10 cellular contexts compared by ENCODE assay signal in the genomic region with DNA sequence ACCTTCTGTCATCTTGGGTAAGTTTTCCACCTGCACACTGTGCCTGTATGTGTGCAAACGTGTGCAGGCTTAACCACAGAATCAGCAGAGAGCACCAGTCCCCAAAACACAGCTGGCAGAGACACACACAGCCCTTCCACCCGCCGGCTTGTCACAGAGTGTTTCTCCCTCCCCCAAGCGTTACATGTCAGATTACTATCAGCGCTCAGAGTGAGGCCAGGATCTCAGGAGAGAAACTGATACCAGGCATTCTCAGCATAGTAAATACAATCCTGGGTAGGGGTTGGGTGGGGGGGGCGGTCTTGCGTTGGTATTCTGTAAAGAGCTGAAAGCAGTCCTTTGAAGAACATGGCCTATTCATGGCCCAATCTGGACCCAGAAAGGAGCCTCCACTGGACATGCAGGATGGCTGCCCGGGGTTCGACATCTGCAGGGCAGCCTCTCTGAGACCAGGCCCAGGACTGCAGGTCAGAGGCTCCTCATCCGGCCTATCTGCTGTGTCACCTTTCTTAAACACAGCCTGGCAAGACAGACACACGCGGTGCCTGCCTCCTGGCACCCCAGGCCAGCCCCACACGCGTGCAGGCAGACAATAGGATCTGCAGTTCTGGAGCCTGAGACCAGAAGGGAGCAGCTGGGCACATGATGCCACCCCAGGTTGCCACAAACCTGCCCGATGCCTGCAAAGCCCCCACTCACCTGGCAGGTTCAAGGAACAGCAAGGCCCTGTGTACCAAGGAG. TPM values are rescaled to one million over a fixed set of nuclear protein-coding genes. Genes with fewer than 3 reads are reported as not detected.
DNase-seq lines count a peak whose midpoint lies in the region; ATAC-seq, FAIRE-seq and TF ChIP-seq lines count a peak whose summit lies in the region.
"Had no signal": no experiment of that assay in that cellular context is flagged by ENCODE, and none has a peak within 500 bp of the region (broad histone marks: within the 10 kb centered on the region; RNA-seq: fewer than 3 reads in every experiment).

No MANE protein-coding gene starts in this region.

- H3K4me1 ChIP-seq in mesenchymal stem cell (ENCODE audit: control insufficient read depth, insufficient read depth, low read depth, low read length) = peaks cover 49% of the 10 kb centered on the region

- TF ChIP-seq CTCF in MCF 10A (IDR thresholded peaks at IDR 0.05; ENCODE audit: unreplicated experiment) = no peak
- TF ChIP-seq CTCF in type B pancreatic cell (conservative IDR thresholded peaks at IDR 0.05) = no peak

- no peak overlapping the region for H4K8ac ChIP-seq in mesenchymal stem cell (ENCODE audit: low read length)

- no peak for FAIRE-seq in GM19239 (lab: Jason Lieb, UNC)

- BruUV-seq in MCF 10A (replicated peaks; lab: Mats Ljungman, UMichigan) = no TSS peak

- peaks cover 0 to 3% of the 10 kb centered on the region in 2 experiments for H3K36me3 ChIP-seq in mesenchymal stem cell (ENCODE audit: control insufficient read depth in 1 of 2, insufficient read depth in 2 of 2, low read depth in 1 of 2, low read length in 2 of 2)
- H3K36me3 ChIP-seq: adrenal gland had no signal

- peaks cover 19% of the 10 kb centered on the region for H3K4me1 Mint-ChIP-seq in MCF 10A (ENCODE audit: insufficient read depth, unreplicated experiment)
- H3K4me1 Mint-ChIP-seq in type B pancreatic cell (ENCODE audit: unreplicated experiment) = peaks cover 44% of the 10 kb centered on the region

- no peak overlapping the region for H2BK120ac ChIP-seq in mesenchymal stem cell (ENCODE audit: low read depth, low read length)

- peak overlapping the region in 1 of 2 experiments; percentile 92 for H3K23ac ChIP-seq in mesenchymal stem cell (ENCODE audit: low read length in 2 of 2)

- H2BK12ac ChIP-seq in mesenchymal stem cell (ENCODE audit: low read length in 2 of 2) = peak overlapping the region in 1 of 2 experiments; percentile 43

- no peak overlapping the region for H2BK5ac ChIP-seq in mesenchymal stem cell (ENCODE audit: low read depth, low read length, poor library complexity, severe bottlenecking)

- peak overlapping the region in 1 of 2 experiments; percentile 41 for H3K4ac ChIP-seq in mesenchymal stem cell (ENCODE audit: low read depth in 1 of 2, low read length in 2 of 2)

- ATAC-seq in GM18858 (IDR thresholded peaks at IDR 0.05; ENCODE audit: unreplicated experiment) = no peak

- peak overlapping the region; percentile 88 for H3K9ac ChIP-seq in mesenchymal stem cell (ENCODE audit: low read length)

- POLR2A ChIA-PET in MCF 10A (lab: Yijun Ruan, JAX) = interaction anchor here (1.2 to 1.7 kb wide), 2 partner anchors 40 to 53 kb away, joined by 3 to 10 read pairs; no protein-coding TSS in a partner anchor

- H4K91ac ChIP-seq in mesenchymal stem cell (ENCODE audit: low read length) = no peak overlapping the region

- peaks cover 2% of the 10 kb centered on the region for H3K36me3 Mint-ChIP-seq in MCF 10A (ENCODE audit: insufficient read depth, unreplicated experiment)
- H3K36me3 Mint-ChIP-seq in type B pancreatic cell = no peaks in the 10 kb centered on the region

- peak overlapping the region; percentile 75 for H3K4me3 Mint-ChIP-seq in MCF 10A (ENCODE audit: unreplicated experiment)
- peak overlapping the region; percentile 90 for H3K4me3 Mint-ChIP-seq in type B pancreatic cell

- intact Hi-C loops in MCF 10A (cut with micrococcal nuclease) = no loop called here

- peaks cover 4 to 17% of the 10 kb centered on the region in 2 experiments for H3K27me3 ChIP-seq in mesenchymal stem cell (ENCODE audit: control insufficient read depth in 1 of 2, insufficient read depth in 1 of 2, low read length in 2 of 2)
- H3K27me3 ChIP-seq: adrenal gland had no signal

- no peak overlapping the region for H3K27ac ChIP-seq in mesenchymal stem cell (ENCODE audit: low read length, poor library complexity, severe bottlenecking)

- peak overlapping the region in 1 of 2 experiments; percentile 85 for H3K14ac ChIP-seq in mesenchymal stem cell (ENCODE audit: low read length in 2 of 2)

- H3K27me3 Mint-ChIP-seq in MCF 10A (ENCODE audit: insufficient read depth, unreplicated experiment) (no peaks in the 10 kb centered on the region), type B pancreatic cell (peaks cover 13% of the 10 kb centered on the region)

- peak overlapping the region in 1 of 2 experiments; percentile 98 for H3K4me3 ChIP-seq in mesenchymal stem cell (ENCODE audit: insufficient read depth in 1 of 2, low read depth in 1 of 2, low read length in 2 of 2)

- peak overlapping the region; percentile 92 for H3K4me2 ChIP-seq in mesenchymal stem cell (ENCODE audit: low read length, poor library complexity, severe bottlenecking)

- H3K9me3 Mint-ChIP-seq in MCF 10A (ENCODE audit: unreplicated experiment) (no peaks in the 10 kb centered on the region), type B pancreatic cell (no peaks in the 10 kb centered on the region)

- H2AK5ac ChIP-seq in mesenchymal stem cell (ENCODE audit: low read length, severe bottlenecking) = no peak overlapping the region

- no peak overlapping the region for H2BK15ac ChIP-seq in mesenchymal stem cell (ENCODE audit: low read depth, poor library complexity, severe bottlenecking)

- peak; percentile 18 for DNase-seq in activated T-cell treated with anti-CD3 and anti-CD28 coated beads, Interleukin-2, amount 50 U/mL, for 1 hour
- DNase-seq in activated T-cell treated with anti-CD3 and anti-CD28 coated beads for 4 hours = no peak
- no peak for DNase-seq in MCF 10A (ENCODE audit: unreplicated experiment)
- no peak for DNase-seq in mesenchymal stem cell
- no peak for DNase-seq in type B pancreatic cell (ENCODE audit: extremely low spot score, unreplicated experiment)
- no peak for DNase-seq in stimulated activated CD4-positive, alpha-beta T cell treated with anti-CD3 and anti-CD28 coated beads, Interleukin-1b, Interleukin-23, amount 100 ng/mL, for 48 hours
- no peak for DNase-seq in GM19239 (ENCODE audit: insufficient read length, low spot score)

- CTCF ChIA-PET in MCF 10A (lab: Yijun Ruan, JAX) = no interaction called here

- H3K27ac Mint-ChIP-seq in MCF 10A (ENCODE audit: low read depth, unreplicated experiment) = no peak overlapping the region
- H3K27ac Mint-ChIP-seq in type B pancreatic cell = no peak overlapping the region
- H3K27ac Mint-ChIP-seq: IgD-negative memory B cell had no signal

- H3K18ac ChIP-seq in mesenchymal stem cell (ENCODE audit: low read depth in 1 of 2, low read length in 2 of 2) = peak overlapping the region in 1 of 2 experiments; percentile 86

- no peaks in the 10 kb centered on the region for H3K9me3 ChIP-seq in mesenchymal stem cell (ENCODE audit: control insufficient read depth, low read length)
- H3K9me3 ChIP-seq: adrenal gland had no signal

- no peak overlapping the region for H2AFZ ChIP-seq in mesenchymal stem cell (ENCODE audit: low read depth, low read length)

- WGBS in mesenchymal stem cell = 54% methylated on average over 13 of the region's 15 CpGs

- peaks cover 34% of the 10 kb centered on the region for H3K79me1 ChIP-seq in mesenchymal stem cell (replicated peaks; ENCODE audit: low read length, poor library complexity, severe bottlenecking)

RNA-seq across cellular contexts. Expression of a gene that starts 1.7 kb away (rescaled TPM):
- 85.7 and 115 TPM in 2 replicates for total RNA-seq in MCF 10A (2022)
- 13.7 TPM for polyA plus RNA-seq in mesenchymal stem cell (2013, experiment 1 of 2)
- 14.6 TPM for polyA plus RNA-seq in mesenchymal stem cell (2013, experiment 2 of 2)
- 29.8 and 33.1 TPM in 2 replicates for total RNA-seq in type B pancreatic cell (ENCODE audit: low replicate concordance)

RNA-seq across cellular contexts. Expression of a gene that starts 55.2 kb away (rescaled TPM):
- total RNA-seq in MCF 10A (2022) = not detected in 2 replicates
- not detected for polyA plus RNA-seq in mesenchymal stem cell (2013, experiment 1 of 2)
- polyA plus RNA-seq in mesenchymal stem cell (2013, experiment 2 of 2) = not detected
- not detected in 2 replicates for total RNA-seq in type B pancreatic cell (ENCODE audit: low replicate concordance)
- total RNA-seq: adrenal gland had no signal
- polyA plus RNA-seq: adrenal gland, IgD-negative memory B cell had no signal
